In genomic region chr6:31495580-31495979, GRCh38 we compare ENCODE assay signal across 8 cellular contexts. TPM values are rescaled to one million over a fixed set of nuclear protein-coding genes. Genes with fewer than 3 reads are reported as not detected.
DNase-seq lines count a peak whose midpoint lies in the region; ATAC-seq, FAIRE-seq and TF ChIP-seq lines count a peak whose summit lies in the region.

No MANE protein-coding gene starts in this region.

- no peaks in the 10 kb centered on the region for H3K9me3 Mint-ChIP-seq in natural killer cell treated with Interleukin-12 subunit alpha and Interleukin-12 subunit beta and Interleukin-15 and Interleukin-18, amount 100 ng/mL, for 72 hours

- no peaks in the 10 kb centered on the region for H3K36me3 ChIP-seq in MG63
- H3K36me3 ChIP-seq in bronchial epithelial cell (ENCODE audit: control insufficient read depth, insufficient read depth, low read length): no peaks in the 10 kb centered on the region

- H3K9me3 ChIP-seq in MG63: no peaks in the 10 kb centered on the region

- peaks cover 49 to 58% of the 10 kb centered on the region in 2 donors for H3K4me1 Mint-ChIP-seq in natural killer cell treated with Interleukin-12 subunit alpha and Interleukin-12 subunit beta and Interleukin-15 and Interleukin-18, amount 100 ng/mL, for 72 hours (ENCODE audit: low read depth in 2 of 2)

- peak overlapping the region in 2 of 59 donors; percentile 24 to 81 for H3K27ac ChIP-seq in dorsolateral prefrontal cortex

- peak overlapping the region; percentile 17 to 52 for H3K27ac Mint-ChIP-seq in natural killer cell treated with Interleukin-12 subunit alpha and Interleukin-12 subunit beta and Interleukin-15 and Interleukin-18, amount 100 ng/mL, for 72 hours

- DNase-seq in ELR (ENCODE audit: low read depth): peak; percentile 70
- DNase-seq in MG63: peak; percentile 56
- DNase-seq in bronchial epithelial cell (ENCODE audit: low read depth): peak; percentile 49
- no peak for DNase-seq in natural killer cell treated with Interleukin-12 subunit alpha and Interleukin-12 subunit beta and Interleukin-15 and Interleukin-18, amount 100 ng/mL, for 72 hours (ENCODE audit: low spot score)
- DNase-seq in hypothalamus (lab: John Stamatoyannopoulos, UW): no peak
- no peak for DNase-seq in dorsolateral prefrontal cortex
- no peak for DNase-seq in stimulated activated CD4-positive, alpha-beta T cell treated with anti-CD3 and anti-CD28 coated beads, Interleukin-15, amount 100 ng/mL, for 24 hours
- no peak for DNase-seq in pons (ENCODE audit: low spot score)

- TF ChIP-seq CTCF in bronchial epithelial cell (IDR thresholded peaks at IDR 0.05; ENCODE audit: insufficient read depth, low read length, severe bottlenecking) (no peak), dorsolateral prefrontal cortex (IDR thresholded peaks at IDR 0.05 in 54 of 56, conservative IDR thresholded peaks at IDR 0.05 in 2 of 56; ENCODE audit: low read depth in 1 of 56, partially characterized antibody in 56 of 56) (no peak)

- peak overlapping the region; percentile 62 for H3K4me3 ChIP-seq in MG63
- no peak overlapping the region for H3K4me3 ChIP-seq in bronchial epithelial cell (ENCODE audit: low read depth, low read length)
- H3K4me3 ChIP-seq in dorsolateral prefrontal cortex: peak overlapping the region in 6 of 59 donors; percentile 56 to 65 (median 63)

- H3K4me3 Mint-ChIP-seq in natural killer cell treated with Interleukin-12 subunit alpha and Interleukin-12 subunit beta and Interleukin-15 and Interleukin-18, amount 100 ng/mL, for 72 hours: peak overlapping the region; percentile 78

- no peak for ATAC-seq in natural killer cell treated with Interleukin-12 subunit alpha and Interleukin-12 subunit beta and Interleukin-15 and Interleukin-18, amount 100 ng/mL, for 72 hours

- H3K27me3 Mint-ChIP-seq in natural killer cell treated with Interleukin-12 subunit alpha and Interleukin-12 subunit beta and Interleukin-15 and Interleukin-18, amount 100 ng/mL, for 72 hours: no peaks in the 10 kb centered on the region

- intact Hi-C loops in dorsolateral prefrontal cortex (cut with DNase I): no loop called here

- H3K36me3 Mint-ChIP-seq in natural killer cell treated with Interleukin-12 subunit alpha and Interleukin-12 subunit beta and Interleukin-15 and Interleukin-18, amount 100 ng/mL, for 72 hours: no peaks in the 10 kb centered on the region

- FAIRE-seq in bronchial epithelial cell (lab: Jason Lieb, UNC): no peak

- H3K27me3 ChIP-seq in MG63: no peaks in the 10 kb centered on the region
- H3K27me3 ChIP-seq in bronchial epithelial cell (ENCODE audit: control insufficient read depth, insufficient read depth, low read length): no peaks in the 10 kb centered on the region
- H3K27me3 ChIP-seq in dorsolateral prefrontal cortex: peaks cover 0 to 92% (median 22%) of the 10 kb centered on the region in 45 donors

RNA-seq across cellular contexts. Expression of gene MICB, which starts 2.4 kb away (rescaled TPM):
- total RNA-seq in MG63 (2014; rRNA removed; shearing (Covaris generic); ENCODE audit: low replicate concordance): 13.1 and 17.6 TPM in 2 replicates
- total RNA-seq in bronchial epithelial cell: 2.9 and 3.7 TPM in 2 replicates
- total RNA-seq in natural killer cell treated with Interleukin-12 subunit alpha and Interleukin-12 subunit beta and Interleukin-15 and Interleukin-18, amount 100 ng/mL, for 72 hours: 10 to 100 TPM; 34.9 to 37.4 TPM
- 1 to 10 TPM in 84 of 120 experiments, under 1 TPM in 34, not detected in 2; 0.20 to 5.9 (median 1.4) TPM for total RNA-seq in dorsolateral prefrontal cortex

RNA-seq across cellular contexts. Expression of gene MCCD1, which starts 33.2 kb away (rescaled TPM):
- total RNA-seq in MG63 (2014; rRNA removed; shearing (Covaris generic); ENCODE audit: low replicate concordance): not detected in 2 replicates
- total RNA-seq in bronchial epithelial cell (not detected in 2 replicates), dorsolateral prefrontal cortex (not detected)
- not detected for total RNA-seq in natural killer cell treated with Interleukin-12 subunit alpha and Interleukin-12 subunit beta and Interleukin-15 and Interleukin-18, amount 100 ng/mL, for 72 hours

RNA-seq across cellular contexts. Expression of gene DDX39B, which starts 46.2 kb away (rescaled TPM):
- total RNA-seq in MG63 (2014; rRNA removed; shearing (Covaris generic); ENCODE audit: low replicate concordance): 389 and 536 TPM in 2 replicates
- total RNA-seq in bronchial epithelial cell (335 and 385 TPM in 2 replicates), dorsolateral prefrontal cortex (100 to 1,000 TPM; 154 to 265 (median 191) TPM)
- total RNA-seq in natural killer cell treated with Interleukin-12 subunit alpha and Interleukin-12 subunit beta and Interleukin-15 and Interleukin-18, amount 100 ng/mL, for 72 hours: 100 to 1,000 TPM; 469 to 713 TPM

RNA-seq across cellular contexts. Expression of gene ATP6V1G2, which starts 50.8 kb away (rescaled TPM):
- total RNA-seq in MG63 (2014; rRNA removed; shearing (Covaris generic); ENCODE audit: low replicate concordance): 2.1 and 3.4 TPM in 2 replicates
- total RNA-seq in bronchial epithelial cell (0.26 and 0.51 TPM in 2 replicates), dorsolateral prefrontal cortex (100 to 1,000 TPM in 118 of 120 experiments, 10 to 100 TPM in 2; 80.0 to 352 (median 250) TPM)
- total RNA-seq in natural killer cell treated with Interleukin-12 subunit alpha and Interleukin-12 subunit beta and Interleukin-15 and Interleukin-18, amount 100 ng/mL, for 72 hours: 1 to 10 TPM; 1.4 to 2.3 TPM

RNA-seq across cellular contexts. Expression of gene NFKBIL1, which starts 51.8 kb away (rescaled TPM):
- total RNA-seq in MG63 (2014; rRNA removed; shearing (Covaris generic); ENCODE audit: low replicate concordance): 19.7 and 29.3 TPM in 2 replicates
- total RNA-seq in bronchial epithelial cell: 38.9 and 40.0 TPM in 2 replicates
- total RNA-seq in natural killer cell treated with Interleukin-12 subunit alpha and Interleukin-12 subunit beta and Interleukin-15 and Interleukin-18, amount 100 ng/mL, for 72 hours: 10 to 100 TPM; 16.8 to 17.0 TPM
- 10 to 100 TPM; 13.8 to 27.3 (median 20.1) TPM for total RNA-seq in dorsolateral prefrontal cortex

Comparison
In these comparisons a context has a peak if more than half of its experiments do, and no peak if none do; other contexts are left out.
1. DNase-seq: peak in ELR (single experiment), MG63 (single experiment) and bronchial epithelial cell (single experiment); none in natural killer cell treated with Interleukin-12 subunit alpha and Interleukin-12 subunit beta and Interleukin-15 and Interleukin-18, amount 100 ng/mL, for 72 hours (single experiment), hypothalamus (0 of 51), dorsolateral prefrontal cortex (0 of 10), stimulated activated CD4-positive, alpha-beta T cell treated with anti-CD3 and anti-CD28 coated beads, Interleukin-15, amount 100 ng/mL, for 24 hours (single experiment) and pons (single experiment).